ENCODE assay signal across 2 cellular contexts in the genomic region with DNA sequence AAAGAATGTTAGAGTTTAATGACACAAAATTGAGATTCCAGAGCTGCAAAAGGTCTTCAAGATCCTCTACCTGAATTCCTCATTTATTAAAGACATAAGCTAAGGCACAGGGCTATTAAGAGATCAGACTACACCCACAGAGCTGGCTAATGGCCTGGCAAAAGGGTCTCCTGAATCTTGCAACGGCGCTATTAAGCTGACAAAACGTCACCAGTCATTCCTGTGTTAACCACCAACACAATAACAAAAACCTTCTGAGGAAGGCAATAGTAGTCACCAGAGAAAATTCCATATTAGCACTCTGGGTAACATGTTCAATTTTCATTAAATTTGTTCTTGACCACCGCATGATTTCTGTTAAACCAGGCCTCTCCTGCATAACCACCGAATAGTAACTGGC.
TF ChIP-seq lines count a peak whose summit lies in the region.

No MANE protein-coding gene starts in this region.

TF ChIP-seq in SK-N-SH treated with all-trans-retinoic acid at 6 μM for 48 hours, 23 proteins besides CTCF, POLR2A, EP300 and RAD21 (continued from another document):
- TF ChIP-seq, protein P1, sequence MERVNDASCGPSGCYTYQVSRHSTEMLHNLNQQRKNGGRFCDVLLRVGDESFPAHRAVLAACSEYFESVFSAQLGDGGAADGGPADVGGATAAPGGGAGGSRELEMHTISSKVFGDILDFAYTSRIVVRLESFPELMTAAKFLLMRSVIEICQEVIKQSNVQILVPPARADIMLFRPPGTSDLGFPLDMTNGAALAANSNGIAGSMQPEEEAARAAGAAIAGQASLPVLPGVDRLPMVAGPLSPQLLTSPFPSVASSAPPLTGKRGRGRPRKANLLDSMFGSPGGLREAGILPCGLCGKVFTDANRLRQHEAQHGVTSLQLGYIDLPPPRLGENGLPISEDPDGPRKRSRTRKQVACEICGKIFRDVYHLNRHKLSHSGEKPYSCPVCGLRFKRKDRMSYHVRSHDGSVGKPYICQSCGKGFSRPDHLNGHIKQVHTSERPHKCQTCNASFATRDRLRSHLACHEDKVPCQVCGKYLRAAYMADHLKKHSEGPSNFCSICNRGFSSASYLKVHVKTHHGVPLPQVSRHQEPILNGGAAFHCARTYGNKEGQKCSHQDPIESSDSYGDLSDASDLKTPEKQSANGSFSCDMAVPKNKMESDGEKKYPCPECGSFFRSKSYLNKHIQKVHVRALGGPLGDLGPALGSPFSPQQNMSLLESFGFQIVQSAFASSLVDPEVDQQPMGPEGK (CRISPR knock-in tag; IDR thresholded peaks at IDR 0.05; ENCODE audit: borderline replicate concordance): no peak
- TF ChIP-seq BACH2 (CRISPR knock-in tag; IDR thresholded peaks at IDR 0.05; ENCODE audit: borderline replicate concordance) (no peak), ZFP30 (CRISPR knock-in tag; IDR thresholded peaks at IDR 0.05) (no peak), ZNF70 (CRISPR knock-in tag; IDR thresholded peaks at IDR 0.05) (no peak), ZFP3 (CRISPR knock-in tag; IDR thresholded peaks at IDR 0.05) (no peak), ZNF8 (CRISPR knock-in tag; IDR thresholded peaks at IDR 0.05) (no peak)
- TF ChIP-seq, protein P2, sequence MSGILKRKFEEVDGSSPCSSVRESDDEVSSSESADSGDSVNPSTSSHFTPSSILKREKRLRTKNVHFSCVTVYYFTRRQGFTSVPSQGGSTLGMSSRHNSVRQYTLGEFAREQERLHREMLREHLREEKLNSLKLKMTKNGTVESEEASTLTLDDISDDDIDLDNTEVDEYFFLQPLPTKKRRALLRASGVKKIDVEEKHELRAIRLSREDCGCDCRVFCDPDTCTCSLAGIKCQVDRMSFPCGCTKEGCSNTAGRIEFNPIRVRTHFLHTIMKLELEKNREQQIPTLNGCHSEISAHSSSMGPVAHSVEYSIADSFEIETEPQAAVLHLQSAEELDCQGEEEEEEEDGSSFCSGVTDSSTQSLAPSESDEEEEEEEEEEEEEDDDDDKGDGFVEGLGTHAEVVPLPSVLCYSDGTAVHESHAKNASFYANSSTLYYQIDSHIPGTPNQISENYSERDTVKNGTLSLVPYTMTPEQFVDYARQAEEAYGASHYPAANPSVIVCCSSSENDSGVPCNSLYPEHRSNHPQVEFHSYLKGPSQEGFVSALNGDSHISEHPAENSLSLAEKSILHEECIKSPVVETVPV (CRISPR knock-in tag; IDR thresholded peaks at IDR 0.05): no peak

TF ChIP-seq in SK-N-SH, 30 proteins besides CTCF, POLR2A, EP300 and RAD21 (continued from another document):
- TF ChIP-seq MXI1 (IDR thresholded peaks at IDR 0.05; ENCODE audit: low read depth, low read length) (no peak), SIN3A (IDR thresholded peaks at IDR 0.05; ENCODE audit: borderline replicate concordance, low read depth, low read length) (no peak), FOXM1 (IDR thresholded peaks at IDR 0.05; ENCODE audit: low read depth) (no peak), RXRA (IDR thresholded peaks at IDR 0.05; ENCODE audit: borderline replicate concordance, low read depth) (no peak), TEAD4 (IDR thresholded peaks at IDR 0.05; ENCODE audit: borderline replicate concordance, insufficient read depth) (no peak), NFIC (IDR thresholded peaks at IDR 0.05; ENCODE audit: borderline replicate concordance) (no peak), ELF1 (IDR thresholded peaks at IDR 0.05) (no peak), FOSL2 (IDR thresholded peaks at IDR 0.05; ENCODE audit: borderline replicate concordance, low read depth) (no peak)
- TF ChIP-seq, protein P3, sequence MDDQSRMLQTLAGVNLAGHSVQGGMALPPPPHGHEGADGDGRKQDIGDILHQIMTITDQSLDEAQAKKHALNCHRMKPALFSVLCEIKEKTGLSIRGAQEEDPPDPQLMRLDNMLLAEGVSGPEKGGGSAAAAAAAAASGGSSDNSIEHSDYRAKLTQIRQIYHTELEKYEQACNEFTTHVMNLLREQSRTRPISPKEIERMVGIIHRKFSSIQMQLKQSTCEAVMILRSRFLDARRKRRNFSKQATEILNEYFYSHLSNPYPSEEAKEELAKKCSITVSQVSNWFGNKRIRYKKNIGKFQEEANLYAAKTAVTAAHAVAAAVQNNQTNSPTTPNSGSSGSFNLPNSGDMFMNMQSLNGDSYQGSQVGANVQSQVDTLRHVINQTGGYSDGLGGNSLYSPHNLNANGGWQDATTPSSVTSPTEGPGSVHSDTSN (IDR thresholded peaks at IDR 0.05): no peak
- TF ChIP-seq, protein P4, sequence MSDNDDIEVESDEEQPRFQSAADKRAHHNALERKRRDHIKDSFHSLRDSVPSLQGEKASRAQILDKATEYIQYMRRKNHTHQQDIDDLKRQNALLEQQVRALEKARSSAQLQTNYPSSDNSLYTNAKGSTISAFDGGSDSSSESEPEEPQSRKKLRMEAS (IDR thresholded peaks at IDR 0.05; ENCODE audit: low read depth): no peak
TF ChIP-seq in SK-N-SH: peak in this region for 0.
